In the genomic region with DNA sequence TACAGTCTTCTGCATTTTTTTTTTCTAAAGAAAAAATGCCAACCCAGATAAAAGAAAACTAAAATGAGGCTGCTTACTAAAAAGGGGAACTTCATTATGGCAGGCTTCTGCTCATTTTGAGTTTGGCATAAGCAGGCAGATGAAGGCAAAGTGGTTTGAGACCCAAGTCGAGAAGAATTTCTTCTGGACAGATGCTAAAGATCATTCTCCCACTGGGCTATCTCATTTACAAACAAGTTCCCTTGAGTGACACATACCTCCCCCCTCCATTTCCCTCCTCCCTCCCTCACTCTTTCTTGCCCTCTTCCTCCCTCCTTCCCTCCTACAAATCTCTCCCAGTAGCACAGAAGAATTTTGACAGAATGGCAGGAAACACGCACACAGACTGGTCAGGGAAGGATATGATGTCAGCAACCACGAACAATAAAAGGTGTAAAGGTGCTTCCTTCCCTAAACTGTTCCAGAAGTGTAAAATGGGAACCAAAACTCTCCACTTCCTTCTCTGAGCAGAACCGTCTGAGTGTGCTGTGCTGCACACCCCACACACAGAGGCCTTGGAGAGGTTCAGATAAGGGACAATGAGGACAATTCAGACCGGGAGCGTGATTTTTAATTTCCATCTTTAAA, we compare ENCODE assay signal across 8 cellular contexts. TPM values are rescaled to one million over a fixed set of nuclear protein-coding genes. Genes with fewer than 3 reads are reported as not detected.
DNase-seq lines count a peak whose midpoint lies in the region; ATAC-seq, FAIRE-seq and TF ChIP-seq lines count a peak whose summit lies in the region.

No MANE protein-coding gene starts in this region.

- DNase-seq in CD14-positive monocyte (ENCODE audit: low spot score), result peak; percentile 78
- peak; percentile 15 for DNase-seq in T-helper 2 cell treated with Interferon-gamma antibody and Interleukin-4, amounts not matched to agents 5 μg/mL and 100 μg/mL, for 36 hours (ENCODE audit: low spot score)
- peak; percentile 34 for DNase-seq in germinal center (ENCODE audit: low spot score)
- DNase-seq in putamen (ENCODE audit: low spot score), result peak; percentile 66
- DNase-seq in 8988T, result no peak
- DNase-seq in D721Med (ENCODE audit: insufficient read length, low spot score), result no peak

- H3K9me3 Mint-ChIP-seq in CD14-positive monocyte, result peaks cover 0 to 3% (median 0%) of the 10 kb centered on the region in 7 donors
- H3K9me3 Mint-ChIP-seq in T-helper 2 cell treated with Interferon-gamma antibody and Interleukin-4, amounts not matched to agents 5 μg/mL and 100 μg/mL, for 36 hours, result no peaks in the 10 kb centered on the region

- peaks cover 76% of the 10 kb centered on the region for H3K4me1 Mint-ChIP-seq in CD14-positive monocyte
- H3K4me1 Mint-ChIP-seq in T-helper 2 cell treated with Interferon-gamma antibody and Interleukin-4, amounts not matched to agents 5 μg/mL and 100 μg/mL, for 36 hours (ENCODE audit: low read depth), result peaks cover 29% of the 10 kb centered on the region

- H3K4me3 Mint-ChIP-seq in CD14-positive monocyte, result peak overlapping the region; percentile 31 to 65
- H3K4me3 Mint-ChIP-seq in T-helper 2 cell treated with Interferon-gamma antibody and Interleukin-4, amounts not matched to agents 5 μg/mL and 100 μg/mL, for 36 hours, result peak overlapping the region; percentile 61

- TF ChIP-seq CTCF in CD14-positive monocyte (IDR thresholded peaks at IDR 0.05) (no peak), D721Med (IDR thresholded peaks at IDR 0.05; ENCODE audit: insufficient read depth, missing control alignments) (no peak)

- no peaks in the 10 kb centered on the region for H3K27me3 Mint-ChIP-seq in CD14-positive monocyte (ENCODE audit: low read depth in 3 of 3)
- peaks cover 26% of the 10 kb centered on the region for H3K27me3 Mint-ChIP-seq in T-helper 2 cell treated with Interferon-gamma antibody and Interleukin-4, amounts not matched to agents 5 μg/mL and 100 μg/mL, for 36 hours (ENCODE audit: low read depth)

- H3K27ac Mint-ChIP-seq in CD14-positive monocyte, result peak overlapping the region; percentile 92 to 99 (median 98)
- no peak overlapping the region for H3K27ac Mint-ChIP-seq in T-helper 2 cell treated with Interferon-gamma antibody and Interleukin-4, amounts not matched to agents 5 μg/mL and 100 μg/mL, for 36 hours

- peaks cover 13 to 18% of the 10 kb centered on the region in 2 donors for H3K36me3 Mint-ChIP-seq in CD14-positive monocyte
- H3K36me3 Mint-ChIP-seq in T-helper 2 cell treated with Interferon-gamma antibody and Interleukin-4, amounts not matched to agents 5 μg/mL and 100 μg/mL, for 36 hours (ENCODE audit: low read depth), result no peaks in the 10 kb centered on the region

- FAIRE-seq in D721Med (lab: Jason Lieb, UNC), result no peak

- intact Hi-C loops in CD14-positive monocyte (cut with micrococcal nuclease), result loop anchor here (2.0 to 10.0 kb wide), 5 partner anchors 40 to 92 kb away; partner anchors contain the start of gene MEF2C (in 2 of the 2)

- peak; percentile 56 for ATAC-seq in GM19455 (IDR thresholded peaks at IDR 0.05; ENCODE audit: unreplicated experiment)
- ATAC-seq in HG03439 (IDR thresholded peaks at IDR 0.05; ENCODE audit: unreplicated experiment), result peak; percentile 45

RNA-seq across cellular contexts. Expression of gene MEF2C, which starts 55.9 kb away (rescaled TPM):
- polyA plus RNA-seq in CD14-positive monocyte, result 10 to 100 TPM; 88.3 to 89.3 TPM

Comparison
In these comparisons a context has a peak if more than half of its experiments do, and no peak if none do; other contexts are left out.
1. DNase-seq: peak in CD14-positive monocyte (single experiment), T-helper 2 cell treated with Interferon-gamma antibody and Interleukin-4, amounts not matched to agents 5 μg/mL and 100 μg/mL, for 36 hours (single experiment), germinal center (single experiment) and putamen (single experiment); none in 8988T (single experiment) and D721Med (single experiment).